ENCODE assay signal across 16 cellular contexts in the genomic region with DNA sequence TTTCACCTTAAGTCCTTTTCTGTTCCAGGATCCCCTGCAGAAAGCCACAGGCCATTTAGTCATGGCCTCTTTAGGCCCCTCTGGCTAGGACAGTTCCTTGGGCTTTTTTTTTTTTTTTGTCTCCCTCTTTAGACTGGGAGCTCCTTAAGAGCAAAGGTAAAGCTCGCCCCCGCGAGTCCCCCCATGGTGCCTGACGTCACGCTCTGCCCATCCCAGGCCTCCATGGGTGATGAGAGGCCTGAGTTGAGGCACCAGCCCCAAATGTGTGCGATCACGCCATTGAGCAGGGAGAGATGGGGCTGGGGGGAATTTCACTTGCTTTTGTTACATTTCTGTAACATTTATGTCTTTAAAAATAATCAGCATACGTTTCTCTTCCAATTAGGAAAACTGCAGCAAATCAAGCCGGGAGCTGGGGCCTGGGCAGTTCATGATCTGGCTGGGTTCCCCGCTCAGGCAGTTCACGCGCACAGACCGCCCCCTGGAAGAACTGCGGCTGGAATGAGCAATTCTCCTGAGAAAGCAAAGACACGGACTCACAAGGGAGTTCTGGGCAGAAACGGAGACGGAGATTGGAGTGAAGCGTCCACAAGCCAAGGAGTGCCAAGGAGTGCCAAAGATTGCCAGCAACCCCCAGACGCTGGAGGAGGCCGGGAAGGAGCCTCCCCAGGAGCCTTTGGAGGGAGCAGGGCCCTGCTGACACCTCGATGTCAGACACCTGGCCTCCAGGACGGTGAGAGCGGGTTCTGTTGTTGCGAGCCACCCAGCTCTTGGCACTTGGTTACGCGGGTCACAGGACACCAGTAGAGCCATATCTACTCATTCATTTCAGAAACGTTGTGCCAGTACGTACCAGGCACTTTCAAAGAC.
DNase-seq lines count a peak whose midpoint lies in the region; ATAC-seq, FAIRE-seq and TF ChIP-seq lines count a peak whose summit lies in the region.
"Had no signal": no experiment of that assay in that cellular context is flagged by ENCODE, and none has a peak within 500 bp of the region (broad histone marks: within the 10 kb centered on the region; RNA-seq: fewer than 3 reads in every experiment).

No MANE protein-coding gene starts in this region.

- 90% methylated on average over 28 of the region's 28 CpGs for WGBS in right cardiac atrium

- TF ChIP-seq CTCF in type B pancreatic cell (conservative IDR thresholded peaks at IDR 0.05): no peak

- no peaks in the 10 kb centered on the region for H3K27me3 ChIP-seq in right cardiac atrium (ENCODE audit: control insufficient read depth, insufficient read depth)
- H3K27me3 ChIP-seq: BE2C had no signal

- intact Hi-C loops in cardiac septum (cut with DNase I): no loop called here
- intact Hi-C loops in right cardiac atrium (cut with DNase I): no loop called here
- intact Hi-C loops in activated T-helper 2 cell treated with anti-CD3 and anti-CD28 coated beads, Interferon-gamma antibody, Interleukin-2, Interleukin-4, amounts not matched to agents 10 μg/mL and 5 μg/mL and 100 μg/mL, durations not matched to agents 14 hours and 24 hours and 36 hours (cut with micrococcal nuclease): no loop called here

- FAIRE-seq in HTR-8/SVneo (lab: Jason Lieb, UNC): no peak
- FAIRE-seq: A549, GM12878, GM18507 had no signal

- no peaks in the 10 kb centered on the region for H3K9me3 ChIP-seq in right cardiac atrium (ENCODE audit: control insufficient read depth, low read length)
- H3K9me3 ChIP-seq: A549, BE2C had no signal

- no peaks in the 10 kb centered on the region for H3K4me1 Mint-ChIP-seq in activated T-helper 2 cell treated with anti-CD3 and anti-CD28 coated beads, Interferon-gamma antibody, Interleukin-2, Interleukin-4, amounts not matched to agents 10 μg/mL and 5 μg/mL and 100 μg/mL, durations not matched to agents 14 hours and 24 hours and 36 hours (ENCODE audit: low read depth)
- peaks cover 14% of the 10 kb centered on the region for H3K4me1 Mint-ChIP-seq in type B pancreatic cell (ENCODE audit: unreplicated experiment)
- H3K4me1 Mint-ChIP-seq: CD4-positive, alpha-beta memory T cell had no signal

- H3K27ac ChIP-seq in right cardiac atrium (ENCODE audit: low read length): no peak overlapping the region
- H3K27ac ChIP-seq: A549, C4-2B, GM23248 had no signal

- H3K27me3 Mint-ChIP-seq in activated T-helper 2 cell treated with anti-CD3 and anti-CD28 coated beads, Interferon-gamma antibody, Interleukin-2, Interleukin-4, amounts not matched to agents 10 μg/mL and 5 μg/mL and 100 μg/mL, durations not matched to agents 14 hours and 24 hours and 36 hours (ENCODE audit: low read depth): peaks cover 5% of the 10 kb centered on the region
- no peaks in the 10 kb centered on the region for H3K27me3 Mint-ChIP-seq in type B pancreatic cell

- no peak overlapping the region for H3K4me3 ChIP-seq in right cardiac atrium (ENCODE audit: low read length)
- H3K4me3 ChIP-seq: A549, GM12878, GM23248 had no signal

- DNase-seq in cardiac septum (ENCODE audit: low spot score): peak; percentile 71
- no peak for DNase-seq in right cardiac atrium
- no peak for DNase-seq in activated T-helper 2 cell treated with anti-CD3 and anti-CD28 coated beads, Interferon-gamma antibody, Interleukin-2, Interleukin-4, amounts not matched to agents 10 μg/mL and 5 μg/mL and 100 μg/mL, durations not matched to agents 14 hours and 24 hours and 36 hours (ENCODE audit: low spot score)
- peak; percentile 67 for DNase-seq in mesenteric fat pad (ENCODE audit: low spot score)
- no peak for DNase-seq in HTR-8/SVneo (ENCODE audit: insufficient read length, low spot score)
- no peak for DNase-seq in type B pancreatic cell (ENCODE audit: extremely low spot score, unreplicated experiment)
- DNase-seq in hypothalamus (lab: John Stamatoyannopoulos, UW): no peak
- DNase-seq: BE2C; CD4-positive, alpha-beta memory T cell; DMS79; GM23248; H9 had no signal

- no peak for ATAC-seq in right cardiac atrium

- peak overlapping the region; percentile 35 for H3K27ac Mint-ChIP-seq in activated T-helper 2 cell treated with anti-CD3 and anti-CD28 coated beads, Interferon-gamma antibody, Interleukin-2, Interleukin-4, amounts not matched to agents 10 μg/mL and 5 μg/mL and 100 μg/mL, durations not matched to agents 14 hours and 24 hours and 36 hours
- no peak overlapping the region for H3K27ac Mint-ChIP-seq in type B pancreatic cell

- no peak overlapping the region for H3K4me3 Mint-ChIP-seq in activated T-helper 2 cell treated with anti-CD3 and anti-CD28 coated beads, Interferon-gamma antibody, Interleukin-2, Interleukin-4, amounts not matched to agents 10 μg/mL and 5 μg/mL and 100 μg/mL, durations not matched to agents 14 hours and 24 hours and 36 hours (ENCODE audit: low read depth)
- H3K4me3 Mint-ChIP-seq in type B pancreatic cell: no peak overlapping the region
- H3K4me3 Mint-ChIP-seq: CD4-positive, alpha-beta memory T cell; H9 had no signal

- no peaks in the 10 kb centered on the region for H3K9me3 Mint-ChIP-seq in activated T-helper 2 cell treated with anti-CD3 and anti-CD28 coated beads, Interferon-gamma antibody, Interleukin-2, Interleukin-4, amounts not matched to agents 10 μg/mL and 5 μg/mL and 100 μg/mL, durations not matched to agents 14 hours and 24 hours and 36 hours
- H3K9me3 Mint-ChIP-seq in type B pancreatic cell: no peaks in the 10 kb centered on the region

- H3K36me3 Mint-ChIP-seq in activated T-helper 2 cell treated with anti-CD3 and anti-CD28 coated beads, Interferon-gamma antibody, Interleukin-2, Interleukin-4, amounts not matched to agents 10 μg/mL and 5 μg/mL and 100 μg/mL, durations not matched to agents 14 hours and 24 hours and 36 hours (ENCODE audit: low read depth): peaks cover 3% of the 10 kb centered on the region
- H3K36me3 Mint-ChIP-seq in type B pancreatic cell: peaks cover 5% of the 10 kb centered on the region

- peaks cover 3% of the 10 kb centered on the region for H3K4me1 ChIP-seq in right cardiac atrium (ENCODE audit: control insufficient read depth, insufficient read depth, low read length)
- H3K4me1 ChIP-seq: A549 had no signal

Comparison
In these comparisons a context has a peak if more than half of its experiments do, and no peak if none do; other contexts are left out.
1. DNase-seq: peak in cardiac septum (single experiment) and mesenteric fat pad (single experiment); none in right cardiac atrium (0 of 3), activated T-helper 2 cell treated with anti-CD3 and anti-CD28 coated beads, Interferon-gamma antibody, Interleukin-2, Interleukin-4, amounts not matched to agents 10 μg/mL and 5 μg/mL and 100 μg/mL, durations not matched to agents 14 hours and 24 hours and 36 hours (single experiment), HTR-8/SVneo (single experiment), type B pancreatic cell (single experiment) and hypothalamus (0 of 51).